Comparison of ENCODE assay signal across 31 cellular contexts in genomic region chr9:104286187-104286586, GRCh38.
"Had no signal": no experiment of that assay in that cellular context is flagged by ENCODE, and none has a peak within 500 bp of the region (broad histone marks: within the 10 kb centered on the region; RNA-seq: fewer than 3 reads in every experiment).

No MANE protein-coding gene starts in this region.

- H3K4me2 ChIP-seq: SK-N-SH had no signal

- H3K4me3 Mint-ChIP-seq: activated B cell treated with CpG ODN at 0.5 μM for 24 hours; activated CD4-positive, alpha-beta memory T cell treated with anti-CD3 and anti-CD28 coated beads for 36 hours; activated CD8-positive, alpha-beta memory T cell treated with anti-CD3 and anti-CD28 coated beads, Interleukin-2, amount 10 ng/mL, durations not matched to agents 7 days and 5 days; activated naive CD4-positive, alpha-beta T cell treated with anti-CD3 and anti-CD28 coated beads, Interleukin-2, amount 10 ng/mL, durations not matched to agents 7 days and 5 days; activated naive CD8-positive, alpha-beta T cell; activated naive CD8-positive, alpha-beta T cell treated with anti-CD3 and anti-CD28 coated beads, Interleukin-2, amount 50 U/mL, for 24 hours; central memory CD8-positive, alpha-beta T cell; T-helper 1 cell treated with Interleukin-12 subunit alpha and Interleukin-12 subunit beta and Interleukin-4 antibody, amounts not matched to agents 30 μg/mL and 1 μg/mL, for 36 hours; T-helper 2 cell treated with Interferon-gamma antibody and Interleukin-4, amounts not matched to agents 5 μg/mL and 100 μg/mL, for 36 hours had no signal

- H3K27me3 Mint-ChIP-seq: activated B cell treated with CpG ODN at 0.5 μM for 24 hours; activated CD4-positive, alpha-beta memory T cell treated with anti-CD3 and anti-CD28 coated beads for 36 hours; activated CD8-positive, alpha-beta memory T cell treated with anti-CD3 and anti-CD28 coated beads, Interleukin-2, amount 10 ng/mL, durations not matched to agents 7 days and 5 days; activated naive CD4-positive, alpha-beta T cell treated with anti-CD3 and anti-CD28 coated beads, Interleukin-2, amount 10 ng/mL, durations not matched to agents 7 days and 5 days; activated naive CD8-positive, alpha-beta T cell; central memory CD8-positive, alpha-beta T cell had no signal

- H3K9me3 Mint-ChIP-seq: activated B cell treated with CpG ODN at 0.5 μM for 24 hours; activated naive CD4-positive, alpha-beta T cell treated with anti-CD3 and anti-CD28 coated beads, Interleukin-2, amount 10 ng/mL, durations not matched to agents 7 days and 5 days; central memory CD8-positive, alpha-beta T cell; T-helper 1 cell treated with Interleukin-12 subunit alpha and Interleukin-12 subunit beta and Interleukin-4 antibody, amounts not matched to agents 30 μg/mL and 1 μg/mL, for 36 hours; T-helper 2 cell treated with Interferon-gamma antibody and Interleukin-4, amounts not matched to agents 5 μg/mL and 100 μg/mL, for 36 hours had no signal

- H3K27ac ChIP-seq: brain microvascular endothelial cell, cardiac muscle cell, SJSA1 had no signal

- H3K4me3 ChIP-seq: cardiac muscle cell, SJSA1 had no signal

- H3K27me3 ChIP-seq: brain microvascular endothelial cell, cardiac muscle cell, SJSA1 had no signal

- H3K9me2 ChIP-seq: SK-N-SH had no signal

- H3K4me1 Mint-ChIP-seq: activated B cell treated with CpG ODN at 0.5 μM for 24 hours; activated CD8-positive, alpha-beta memory T cell treated with anti-CD3 and anti-CD28 coated beads, Interleukin-2, amount 10 ng/mL, durations not matched to agents 7 days and 5 days; activated naive CD4-positive, alpha-beta T cell treated with anti-CD3 and anti-CD28 coated beads, Interleukin-2, amount 10 ng/mL, durations not matched to agents 7 days and 5 days; activated naive CD8-positive, alpha-beta T cell treated with anti-CD3 and anti-CD28 coated beads, Interleukin-2, amount 50 U/mL, for 24 hours; central memory CD8-positive, alpha-beta T cell had no signal

- H3K4me1 ChIP-seq: SJSA1 had no signal

- H3K27ac Mint-ChIP-seq: activated B cell treated with CpG ODN at 0.5 μM for 24 hours; activated CD4-positive, alpha-beta memory T cell treated with anti-CD3 and anti-CD28 coated beads for 36 hours; activated CD8-positive, alpha-beta memory T cell treated with anti-CD3 and anti-CD28 coated beads, Interleukin-2, amount 10 ng/mL, durations not matched to agents 7 days and 5 days; activated naive CD4-positive, alpha-beta T cell treated with anti-CD3 and anti-CD28 coated beads, Interleukin-2, amount 10 ng/mL, durations not matched to agents 7 days and 5 days; activated naive CD8-positive, alpha-beta T cell; activated naive CD8-positive, alpha-beta T cell treated with anti-CD3 and anti-CD28 coated beads, Interleukin-2, amount 50 U/mL, for 24 hours; T-helper 1 cell treated with Interleukin-12 subunit alpha and Interleukin-12 subunit beta and Interleukin-4 antibody, amounts not matched to agents 30 μg/mL and 1 μg/mL, for 36 hours; T-helper 2 cell treated with Interferon-gamma antibody and Interleukin-4, amounts not matched to agents 5 μg/mL and 100 μg/mL, for 36 hours had no signal

- H3K36me3 ChIP-seq: brain microvascular endothelial cell, cardiac muscle cell, SJSA1 had no signal

- H3K36me3 Mint-ChIP-seq: activated CD4-positive, alpha-beta memory T cell treated with anti-CD3 and anti-CD28 coated beads for 36 hours; activated CD8-positive, alpha-beta memory T cell treated with anti-CD3 and anti-CD28 coated beads, Interleukin-2, amount 10 ng/mL, durations not matched to agents 7 days and 5 days; activated naive CD4-positive, alpha-beta T cell treated with anti-CD3 and anti-CD28 coated beads, Interleukin-2, amount 10 ng/mL, durations not matched to agents 7 days and 5 days; activated naive CD8-positive, alpha-beta T cell had no signal

- DNase-seq: activated B cell treated with CpG ODN at 0.5 μM for 24 hours; activated CD4-positive, alpha-beta memory T cell treated with anti-CD3 and anti-CD28 coated beads for 36 hours; activated CD4-positive, alpha-beta T cell treated with anti-CD3 and anti-CD28 coated beads for 4 hours; activated CD4-positive, alpha-beta T cell treated with anti-CD3 and anti-CD28 coated beads, Interleukin-2, amount 50 U/mL, for 1 hour; activated CD4-positive, CD25-positive, alpha-beta regulatory T cell treated with anti-CD3 and anti-CD28 coated beads, Interleukin-2, amount 50 U/mL, for 72 hours; activated CD8-positive, alpha-beta memory T cell treated with anti-CD3 and anti-CD28 coated beads for 24 hours; activated CD8-positive, alpha-beta memory T cell treated with anti-CD3 and anti-CD28 coated beads, Interleukin-2, amount 10 ng/mL, durations not matched to agents 7 days and 5 days; activated CD8-positive, alpha-beta memory T cell treated with anti-CD3 and anti-CD28 coated beads, Interleukin-2, amount 50 U/mL, for 48 hours; activated effector memory CD4-positive, alpha-beta T cell treated with Interleukin-2 at 50 U/mL for 16 hours; activated naive CD4-positive, alpha-beta T cell treated with anti-CD3 and anti-CD28 coated beads, Interleukin-2, amount 10 ng/mL, durations not matched to agents 7 days and 5 days; activated naive CD8-positive, alpha-beta T cell treated with anti-CD3 and anti-CD28 coated beads, Interleukin-2, amount 50 U/mL, for 24 hours; activated T-cell treated with anti-CD3 and anti-CD28 coated beads, Interleukin-2, amount 50 U/mL, for 48 hours; anterior cingulate cortex; brain microvascular endothelial cell; Kasumi-1; KG1; NCI-H1092 treated with DMSO at 0.1 percent for 48 hours; NCI-H1417; NCI-H187 treated with DMSO at 0.1 percent for 48 hours; NCI-H2081; NCI-H2171 treated with DMSO at 0.1 percent for 48 hours; NCI-H446 treated with DMSO at 0.1 percent for 48 hours; NCI-H524; SHP77 treated with DMSO at 0.1 percent for 48 hours; SK-N-SH had no signal

- H3K9me3 ChIP-seq: SJSA1, SK-N-SH had no signal
